In genomic region chr20:57097245-57097935, GRCh38 we compare ENCODE assay signal across 15 cellular contexts.
DNase-seq lines count a peak whose midpoint lies in the region; ATAC-seq and TF ChIP-seq lines count a peak whose summit lies in the region.
"Had no signal": no experiment of that assay in that cellular context is flagged by ENCODE, and none has a peak within 500 bp of the region (broad histone marks: within the 10 kb centered on the region; RNA-seq: fewer than 3 reads in every experiment).

No MANE protein-coding gene starts in this region.

- H3K4me3 ChIP-seq in endodermal cell (ENCODE audit: low read length) (no peak overlapping the region), neural progenitor cell (no peak overlapping the region), testis (no peak overlapping the region), Peyer's patch (no peak overlapping the region)
- H3K4me3 ChIP-seq: GM23248, K562, PC-9, SK-N-MC had no signal

- peaks cover 5% of the 10 kb centered on the region for H3K9me3 Mint-ChIP-seq in endodermal cell
- H3K9me3 Mint-ChIP-seq in neural progenitor cell = peaks cover 8% of the 10 kb centered on the region
- no peaks in the 10 kb centered on the region for H3K9me3 Mint-ChIP-seq in activated T-cell treated with anti-CD3 and anti-CD28 coated beads, Interleukin-2, amount 50 U/mL, for 4 hours

- no peaks in the 10 kb centered on the region for H3K79me2 ChIP-seq in neural progenitor cell (ENCODE audit: low read depth)

- H3K27me3 ChIP-seq in endodermal cell (ENCODE audit: control insufficient read depth, insufficient read depth, low read length, poor library complexity, severe bottlenecking) (peaks cover 28% of the 10 kb centered on the region), neural progenitor cell (peaks cover 45% of the 10 kb centered on the region), testis (no peaks in the 10 kb centered on the region), Peyer's patch (no peaks in the 10 kb centered on the region)

- H3K4me1 ChIP-seq in endodermal cell (ENCODE audit: control insufficient read depth, insufficient read depth, low read length) (no peaks in the 10 kb centered on the region), neural progenitor cell (peaks cover 10% of the 10 kb centered on the region), testis (no peaks in the 10 kb centered on the region), Peyer's patch (no peaks in the 10 kb centered on the region)

- no peak for TF ChIP-seq POLR2A in testis (IDR thresholded peaks at IDR 0.05)
- TF ChIP-seq POLR2A in Peyer's patch (IDR thresholded peaks at IDR 0.05) = no peak

- TF ChIP-seq CTCF in endodermal cell (conservative IDR thresholded peaks at IDR 0.05) (no peak), neural progenitor cell (IDR thresholded peaks at IDR 0.05) (no peak), testis (IDR thresholded peaks at IDR 0.05) (no peak), Peyer's patch (IDR thresholded peaks at IDR 0.05) (no peak)

- H3K27me3 Mint-ChIP-seq in endodermal cell (ENCODE audit: insufficient read depth) = peaks cover 35% of the 10 kb centered on the region
- peaks cover 21% of the 10 kb centered on the region for H3K27me3 Mint-ChIP-seq in neural progenitor cell (ENCODE audit: insufficient read depth, low read depth)
- H3K27me3 Mint-ChIP-seq in activated T-cell treated with anti-CD3 and anti-CD28 coated beads, Interleukin-2, amount 50 U/mL, for 4 hours (ENCODE audit: low read depth) = peaks cover 16% of the 10 kb centered on the region

- intact Hi-C loops in testis (cut with DNase I; ENCODE audit: low total_unique reads) = no loop called here

- no peaks in the 10 kb centered on the region for H3K9me3 ChIP-seq in endodermal cell (ENCODE audit: control insufficient read depth, low read length)
- H3K9me3 ChIP-seq in neural progenitor cell (ENCODE audit: low read depth) = no peaks in the 10 kb centered on the region
- no peaks in the 10 kb centered on the region for H3K9me3 ChIP-seq in testis
- H3K9me3 ChIP-seq in Peyer's patch = no peaks in the 10 kb centered on the region

- H3K36me3 ChIP-seq in endodermal cell (ENCODE audit: control insufficient read depth, insufficient read depth, low read length) (no peaks in the 10 kb centered on the region), neural progenitor cell (no peaks in the 10 kb centered on the region), testis (ENCODE audit: low read depth, missing control alignments) (no peaks in the 10 kb centered on the region), Peyer's patch (no peaks in the 10 kb centered on the region)

- peaks cover 8% of the 10 kb centered on the region for H3F3A ChIP-seq in neural progenitor cell (ENCODE audit: low read depth)

- H3K4me2 ChIP-seq in neural progenitor cell = peak overlapping the region; percentile 36
- H3K4me2 ChIP-seq: PC-9 had no signal

- no peak for ATAC-seq in activated T-cell treated with anti-CD3 and anti-CD28 coated beads, Interleukin-2, amount 50 U/mL, for 4 hours
- ATAC-seq in GM18909 (IDR thresholded peaks at IDR 0.05; ENCODE audit: poor library complexity, unreplicated experiment) = no peak
- ATAC-seq: HCT116, K562 had no signal

- H3K4me3 Mint-ChIP-seq in endodermal cell (no peak overlapping the region), neural progenitor cell (no peak overlapping the region)
- no peak overlapping the region for H3K4me3 Mint-ChIP-seq in activated T-cell treated with anti-CD3 and anti-CD28 coated beads, Interleukin-2, amount 50 U/mL, for 4 hours

- WGBS in endodermal cell (ENCODE audit: insufficient coverage in 1 of 2, insufficient read length in 1 of 2), 2 experiments = 77 to 81% methylated on average over 10 of the region's 10 CpGs
- WGBS in testis, 2 donors = 59 to 71% methylated on average over 10 of the region's 10 CpGs

- no peak overlapping the region for H2AFZ ChIP-seq in neural progenitor cell (replicated peaks)
- H2AFZ ChIP-seq: GM23248, PC-9 had no signal

- DNase-seq in NCI-H524 (lab: John Stamatoyannopoulos, UW) = peak; percentile 75 to 90
- DNase-seq in endodermal cell = no peak
- DNase-seq in neural progenitor cell (ENCODE audit: low spot score) = peak; percentile 69
- peak; percentile 37 for DNase-seq in testis
- DNase-seq in activated T-cell treated with anti-CD3 and anti-CD28 coated beads, Interleukin-2, amount 50 U/mL, for 4 hours = no peak
- DNase-seq in Peyer's patch = no peak
- DNase-seq: DMS79 treated with DMSO at 0.1 percent for 48 hours, GM23248, NCI-H187, NCI-H748 treated with DMSO at 0.1 percent for 48 hours, PC-9 had no signal

- peak overlapping the region; percentile 14 for H3K27ac Mint-ChIP-seq in endodermal cell
- H3K27ac Mint-ChIP-seq in neural progenitor cell = no peak overlapping the region

- H3K9ac ChIP-seq in endodermal cell (ENCODE audit: extremely low read depth, low read length, poor library complexity, severe bottlenecking) (no peak overlapping the region), neural progenitor cell (no peak overlapping the region)
- H3K9ac ChIP-seq: GM23248 had no signal

- no peaks in the 10 kb centered on the region for H3K36me3 Mint-ChIP-seq in endodermal cell (ENCODE audit: low read depth)
- H3K36me3 Mint-ChIP-seq in neural progenitor cell = no peaks in the 10 kb centered on the region
- no peaks in the 10 kb centered on the region for H3K36me3 Mint-ChIP-seq in activated T-cell treated with anti-CD3 and anti-CD28 coated beads, Interleukin-2, amount 50 U/mL, for 4 hours (ENCODE audit: insufficient read depth)

- no peak overlapping the region for H3K27ac ChIP-seq in endodermal cell (ENCODE audit: low read depth, low read length)
- no peak overlapping the region for H3K27ac ChIP-seq in neural progenitor cell
- no peak overlapping the region for H3K27ac ChIP-seq in testis
- H3K27ac ChIP-seq in Peyer's patch = no peak overlapping the region
- H3K27ac ChIP-seq: GM23248, PC-9, SK-N-MC had no signal

- no peaks in the 10 kb centered on the region for H4K20me1 ChIP-seq in neural progenitor cell (ENCODE audit: low read depth)

- peaks cover 8% of the 10 kb centered on the region for H3K4me1 Mint-ChIP-seq in endodermal cell
- H3K4me1 Mint-ChIP-seq in neural progenitor cell = peaks cover 11% of the 10 kb centered on the region
- peaks cover under 1% of the 10 kb centered on the region for H3K4me1 Mint-ChIP-seq in activated T-cell treated with anti-CD3 and anti-CD28 coated beads, Interleukin-2, amount 50 U/mL, for 4 hours (ENCODE audit: low read depth)

Comparison
In these comparisons a context has a peak if more than half of its experiments do, and no peak if none do; other contexts are left out.
1. DNase-seq: peak in NCI-H524 (2 of 2), neural progenitor cell (single experiment) and testis (single experiment); none in endodermal cell (single experiment), activated T-cell treated with anti-CD3 and anti-CD28 coated beads, Interleukin-2, amount 50 U/mL, for 4 hours (single experiment) and Peyer's patch (0 of 3).